Comparison of ENCODE assay signal across 10 cellular contexts in the genomic region with DNA sequence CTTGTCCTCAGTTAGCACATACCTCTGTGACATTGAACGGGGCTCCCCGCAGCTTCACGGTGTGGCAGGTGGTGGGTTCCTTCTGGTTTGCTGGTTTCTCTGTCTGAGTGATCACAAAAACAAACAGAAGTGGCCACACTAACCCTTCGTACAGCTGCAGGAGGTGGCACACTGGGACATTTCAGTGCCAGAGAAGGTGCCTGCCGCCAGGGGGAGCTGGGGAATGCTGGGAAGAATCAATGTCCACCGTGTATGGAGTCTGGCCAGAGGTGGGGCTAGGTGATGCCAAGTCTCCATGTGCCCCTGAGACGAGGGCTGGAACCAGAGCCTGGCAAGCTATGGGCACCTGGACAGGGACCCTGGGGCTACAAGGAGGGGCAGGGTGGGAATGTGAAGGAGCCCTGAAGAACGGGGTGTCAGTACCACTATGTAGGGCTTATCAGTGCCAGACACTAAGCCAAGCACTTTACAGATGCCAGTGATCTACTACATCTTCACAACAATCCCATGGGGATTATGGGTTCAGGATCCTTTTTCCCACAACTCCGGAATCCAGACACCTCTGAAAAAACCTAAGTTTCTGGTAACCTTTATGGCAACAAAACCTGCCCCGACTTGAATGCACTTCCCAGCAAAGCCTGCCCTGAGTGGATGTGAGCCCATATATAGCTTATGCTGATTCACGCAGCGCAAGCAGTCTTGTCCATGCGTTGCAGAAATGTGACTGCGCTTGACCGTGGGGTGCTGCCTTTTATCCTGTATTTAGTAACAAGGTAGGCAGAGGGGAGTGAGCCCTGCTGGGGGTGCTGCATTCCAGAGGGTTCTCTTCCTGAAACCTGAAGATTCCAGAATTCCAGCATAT. TPM values are rescaled to one million over a fixed set of nuclear protein-coding genes. Genes with fewer than 3 reads are reported as not detected.
DNase-seq lines count a peak whose midpoint lies in the region; ATAC-seq, FAIRE-seq and TF ChIP-seq lines count a peak whose summit lies in the region.
"Had no signal": no experiment of that assay in that cellular context is flagged by ENCODE, and none has a peak within 500 bp of the region (broad histone marks: within the 10 kb centered on the region; RNA-seq: fewer than 3 reads in every experiment).

No MANE protein-coding gene starts in this region.

- H3K79me2 ChIP-seq in keratinocyte (ENCODE audit: control insufficient read depth, insufficient read depth, low read length): no peaks in the 10 kb centered on the region

- H3K9me1 ChIP-seq in keratinocyte (ENCODE audit: control insufficient read depth, extremely low read depth, insufficient read depth, low read length): no peaks in the 10 kb centered on the region

- no peaks in the 10 kb centered on the region for H3K9me3 ChIP-seq in keratinocyte (ENCODE audit: control insufficient read depth, low read depth, low read length)
- H3K9me3 ChIP-seq in CD4-positive, alpha-beta T cell (ENCODE audit: control insufficient read depth, low read length): no peaks in the 10 kb centered on the region

- H3K4me3 ChIP-seq in keratinocyte (ENCODE audit: control insufficient read depth in 2 of 3, extremely low read depth in 1 of 3, insufficient read depth in 2 of 3, low read depth in 1 of 3, low read length in 3 of 3): no peak overlapping the region

- dilution Hi-C loops in keratinocyte (cut with MboI; ENCODE audit: extremely low pct_ligation_motif_present, low sequenced_read_pairs): no loop called here

- no peaks in the 10 kb centered on the region for H4K20me1 ChIP-seq in keratinocyte (ENCODE audit: control insufficient read depth, extremely low read depth, insufficient read depth, low read length)

- TF ChIP-seq CTCF in keratinocyte (optimal IDR thresholded peaks at IDR 0.05 in 1 of 3, IDR thresholded peaks at IDR 0.05 in 1 of 3, conservative IDR thresholded peaks at IDR 0.05 in 1 of 3; ENCODE audit: extremely low read depth in 1 of 3, insufficient read depth in 2 of 3, low read length in 3 of 3): peak; percentile 63 to 86 (median 84)
- TF ChIP-seq CTCF in CD4-positive, alpha-beta T cell (IDR thresholded peaks at IDR 0.05): no peak

- H3K4me1 Mint-ChIP-seq in CD4-positive, alpha-beta T cell (ENCODE audit: low read depth): no peaks in the 10 kb centered on the region

- POLR2A ChIA-PET in CD4-positive, alpha-beta T cell (lab: Charles Lee): no interaction called here

- peaks cover 29 to 42% of the 10 kb centered on the region in 2 experiments for H3K36me3 ChIP-seq in keratinocyte (ENCODE audit: control insufficient read depth in 2 of 2, extremely low read depth in 1 of 2, insufficient read depth in 2 of 2, low read length in 2 of 2)

- no peaks in the 10 kb centered on the region for H3K27me3 ChIP-seq in keratinocyte (ENCODE audit: control insufficient read depth, extremely low read depth, insufficient read depth, low read length)
- H3K27me3 ChIP-seq in CD4-positive, alpha-beta T cell (ENCODE audit: control insufficient read depth, insufficient read depth, low read length): no peaks in the 10 kb centered on the region

- peak overlapping the region; percentile 14 for H3K27ac ChIP-seq in keratinocyte (ENCODE audit: control insufficient read depth, insufficient read depth, low read length)
- no peak overlapping the region for H3K27ac ChIP-seq in CD4-positive, alpha-beta T cell (ENCODE audit: low read depth, low read length)

- CTCF ChIA-PET in CD4-positive, alpha-beta T cell (lab: Charles Lee): interaction anchor here (2.4 kb wide), 1 partner anchor 11 kb away, joined by 8 read pairs; a partner anchor contains a TSS

- H2AFZ ChIP-seq in keratinocyte (ENCODE audit: control insufficient read depth, low read length): no peak overlapping the region

- FAIRE-seq in keratinocyte (lab: Jason Lieb, UNC): no peak

- H3K4me1 ChIP-seq in keratinocyte (ENCODE audit: control insufficient read depth, extremely low read depth, insufficient read depth, low read length): no peaks in the 10 kb centered on the region

- no peak overlapping the region for H3K4me3 Mint-ChIP-seq in CD4-positive, alpha-beta T cell

- intact Hi-C loops in CD4-positive, alpha-beta T cell (cut with DNase I, micrococcal nuclease): no loop called here

- DNase-seq in D341Med (ENCODE audit: low spot score): peak; percentile 64
- peak; percentile 32 for DNase-seq in HPDE6-E6E7 (ENCODE audit: extremely low spot score)
- peak; percentile 39 for DNase-seq in UCSD-AML1 (lab: John Stamatoyannopoulos, UW; ENCODE audit: unreplicated experiment)
- DNase-seq in keratinocyte (ENCODE audit: low read depth, low spot score): no peak
- DNase-seq in CD4-positive, alpha-beta T cell: no peak
- DNase-seq in T-helper 9 cell: no peak
- DNase-seq in anterior cingulate cortex (lab: John Stamatoyannopoulos, UW): no peak
- DNase-seq: activated effector memory CD4-positive, alpha-beta T cell treated with anti-CD3 and anti-CD28 coated beads, Interleukin-2, amount 50 U/mL, for 16 hours; NCI-H1436 had no signal

- no peaks in the 10 kb centered on the region for H3K9me3 Mint-ChIP-seq in CD4-positive, alpha-beta T cell

- H3K27ac Mint-ChIP-seq in CD4-positive, alpha-beta T cell: no peak overlapping the region

- peaks cover 96% of the 10 kb centered on the region for H3K36me3 Mint-ChIP-seq in CD4-positive, alpha-beta T cell (ENCODE audit: low read depth)

- ATAC-seq in HG02981 (IDR thresholded peaks at IDR 0.05; ENCODE audit: unreplicated experiment): no peak
- ATAC-seq in CD4-positive, alpha-beta T cell (ENCODE audit: poor library complexity): no peak

- H3K4me2 ChIP-seq in keratinocyte (ENCODE audit: control insufficient read depth, extremely low read depth, insufficient read depth, low read depth, low read length): peak overlapping the region; percentile 16

- H3K9ac ChIP-seq in keratinocyte (ENCODE audit: control insufficient read depth, extremely low read depth, insufficient read depth, low read length): no peak overlapping the region

- no peaks in the 10 kb centered on the region for H3K27me3 Mint-ChIP-seq in CD4-positive, alpha-beta T cell

RNA-seq across cellular contexts. Expression of a gene that starts 10.8 kb away (rescaled TPM):
- 14.4 to 16.5 TPM (median 14.6 TPM) in 3 replicates for polyA plus RNA-seq in keratinocyte
- 27.8 TPM for polyA plus RNA-seq in keratinocyte (2011; ENCODE audit: low read depth)
- 9.4 and 12.8 TPM in 2 replicates for polyA plus RNA-seq in keratinocyte (2011; cell fraction: cytosol; rRNA removed)
- 37.8 and 46.2 TPM in 2 replicates for polyA plus RNA-seq in keratinocyte (2011; cell fraction: nucleus; rRNA removed)
- polyA plus RNA-seq in keratinocyte (2012; ENCODE audit: low replicate concordance): 10.5 and 19.3 TPM in 2 replicates
- polyA minus RNA-seq in keratinocyte: 19.2 to 29.5 TPM (median 23.0 TPM) in 3 replicates
- 10.7 TPM for polyA minus RNA-seq in keratinocyte (2011; cell fraction: cytosol; rRNA and poly(A)+ RNA removed)
- polyA minus RNA-seq in keratinocyte (2011; cell fraction: nucleus; rRNA and poly(A)+ RNA removed): 17.6 and 22.8 TPM in 2 replicates
- 10 to 100 TPM; 57.1 to 58.5 TPM for total RNA-seq in CD4-positive, alpha-beta T cell

Comparison
In these comparisons a context has a peak if more than half of its experiments do, and no peak if none do; other contexts are left out.
1. DNase-seq: peak in D341Med (single experiment), HPDE6-E6E7 (single experiment) and UCSD-AML1 (single experiment); none in keratinocyte (single experiment), CD4-positive, alpha-beta T cell (0 of 10), T-helper 9 cell (single experiment) and anterior cingulate cortex (0 of 58).